1 cellular context compared by ENCODE assay signal in genomic region chr16:31131416-31131815, GRCh38.
A peak's percentile ranks its signal among the peaks of the same experiment; 100 is the strongest.
TF ChIP-seq lines count a peak whose summit lies in the region.

No MANE protein-coding gene starts in this region.

TF ChIP-seq in K562, 482 proteins besides CTCF, POLR2A, EP300 and RAD21:
- 0 out of 2 replicates have a peak, but pooled peaks have one; percentile 2 for TF ChIP-seq RBFOX2 (IDR thresholded peaks at IDR 0.05; ENCODE audit: low read depth, low read length)
- no peak for TF ChIP-seq LEF1 (IDR thresholded peaks at IDR 0.05)
